Comparison of ENCODE assay signal across 22 cellular contexts in the genomic region with DNA sequence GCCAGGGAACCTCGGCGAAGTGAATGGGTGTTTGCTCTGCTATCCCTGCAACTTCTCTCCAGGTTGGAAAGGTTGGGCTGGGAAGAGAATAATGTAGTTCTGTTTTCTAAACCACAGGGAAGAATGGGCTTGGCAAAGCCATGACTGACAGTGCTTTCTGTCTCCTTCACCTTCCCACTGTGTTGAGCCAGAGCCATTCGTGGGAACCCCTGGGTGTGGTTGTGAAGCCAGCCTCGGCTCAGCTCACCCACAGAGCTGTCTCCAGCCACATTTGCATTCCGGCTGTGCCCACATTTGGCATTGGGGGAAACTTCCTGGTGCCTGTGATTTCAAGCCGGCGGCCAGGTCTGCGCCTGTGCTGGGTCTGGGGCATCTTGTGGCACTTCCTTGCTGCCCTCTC. TPM values are rescaled to one million over a fixed set of nuclear protein-coding genes. Genes with fewer than 3 reads are reported as not detected.
A peak's percentile ranks its signal among the peaks of the same experiment; 100 is the strongest.
DNase-seq lines count a peak whose midpoint lies in the region; TF ChIP-seq lines count a peak whose summit lies in the region.
"Had no signal": no experiment of that assay in that cellular context is flagged by ENCODE, and none has a peak within 500 bp of the region (broad histone marks: within the 10 kb centered on the region; RNA-seq: fewer than 3 reads in every experiment).

No MANE protein-coding gene starts in this region.

- H3K4me1 ChIP-seq in GM23248 (ENCODE audit: insufficient read depth) (no peaks in the 10 kb centered on the region), esophagus (ENCODE audit: control insufficient read depth in 2 of 2, insufficient read depth in 2 of 2, low read length in 1 of 2) (peaks cover 5 to 27% of the 10 kb centered on the region in 2 donors), A673 (ENCODE audit: insufficient read depth, low read length, poor library complexity, severe bottlenecking) (no peaks in the 10 kb centered on the region)
- H3K4me1 ChIP-seq: psoas muscle had no signal

- H3K27me3 ChIP-seq in GM23248 (replicated peaks; ENCODE audit: insufficient read depth) (no peaks in the 10 kb centered on the region), esophagus (ENCODE audit: control insufficient read depth in 1 of 2, insufficient read depth in 2 of 2, low read length in 2 of 2) (no peaks in the 10 kb centered on the region), A673 (replicated peaks; ENCODE audit: insufficient read depth, low read depth, low read length, poor library complexity) (no peaks in the 10 kb centered on the region)

- no peaks in the 10 kb centered on the region for H3K79me2 ChIP-seq in GM23248 (ENCODE audit: insufficient read depth)

- H3K27ac ChIP-seq in GM23248 (no peak overlapping the region), RWPE1 (peak overlapping the region; percentile 99), esophagus (ENCODE audit: low read depth in 2 of 2, low read length in 1 of 2) (peak overlapping the region; percentile 13 to 63), A673 (ENCODE audit: low read depth, low read length, poor library complexity, severe bottlenecking) (no peak overlapping the region)
- H3K27ac ChIP-seq: psoas muscle had no signal

- no TSS peak for BruUV-seq in A673 (replicated peaks; lab: Mats Ljungman, UMichigan)

- H3K4me2 ChIP-seq in GM23248 (ENCODE audit: unreplicated experiment): no peak overlapping the region

- no peaks in the 10 kb centered on the region for H3F3A ChIP-seq in GM23248 (ENCODE audit: insufficient read depth)

- no peaks in the 10 kb centered on the region for H3K9me3 ChIP-seq in GM23248 (ENCODE audit: low read depth)
- no peaks in the 10 kb centered on the region for H3K9me3 ChIP-seq in esophagus (ENCODE audit: control insufficient read depth in 2 of 2, insufficient read depth in 1 of 2, low read depth in 1 of 2, low read length in 1 of 2)
- H3K9me3 ChIP-seq in A673 (ENCODE audit: low read depth, low read length, poor library complexity, severe bottlenecking): no peaks in the 10 kb centered on the region
- H3K9me3 ChIP-seq: psoas muscle had no signal

- POLR2A ChIA-PET in RWPE1 (lab: Yijun Ruan, JAX; ENCODE audit: low non-redundant PET): no interaction called here
- POLR2A ChIA-PET in A673 (lab: Charles Lee; ENCODE audit: low non-redundant PET): no interaction called here
- POLR2A ChIA-PET in HEK293T (lab: Yijun Ruan, JAX): no interaction called here

- H3K9me2 ChIP-seq in GM23248 (ENCODE audit: insufficient read depth): no peaks in the 10 kb centered on the region

- WGBS in GM23248 (ENCODE audit: low coverage in 1 of 2, low lambda C conversion rate in 2 of 2, missing lambda C conversion rate in 2 of 2), 2 experiments: 65 to 75% methylated on average over 8 of the region's 8 CpGs
- 48 to 54% methylated on average over 8 of the region's 8 CpGs for WGBS in esophagus, 2 donors

- no peak overlapping the region for H2AFZ ChIP-seq in GM23248

- no peaks in the 10 kb centered on the region for H4K20me1 ChIP-seq in GM23248 (ENCODE audit: insufficient read depth)

- TF ChIP-seq CTCF in RWPE1 (conservative IDR thresholded peaks at IDR 0.05; ENCODE audit: low read depth) (no peak), A673 (conservative IDR thresholded peaks at IDR 0.05; ENCODE audit: low read depth, low read length) (no peak)

- DNase-seq in GM23248 (peak; percentile 44), RWPE1 (ENCODE audit: low spot score) (no peak), posterior cingulate gyrus (peak in 6 of 10 donors; percentile 43 to 93 (median 76)), A673 (ENCODE audit: low spot score) (no peak), MV-4-11 (lab: John Stamatoyannopoulos, UW) (no peak), HEK293T (ENCODE audit: extremely low spot score) (no peak), NCI-H226 (no peak)
- DNase-seq: activated CD4-positive, CD25-positive, alpha-beta regulatory T cell treated with anti-CD3 and anti-CD28 coated beads, Interleukin-2, amount 50 U/mL, for 72 hours; activated CD8-positive, alpha-beta T cell treated with anti-CD3 and anti-CD28 coated beads for 36 hours; activated effector memory CD4-positive, alpha-beta T cell treated with anti-CD3 and anti-CD28 coated beads, Interleukin-2, amount 50 U/mL, for 16 hours; activated T-cell treated with anti-CD3 and anti-CD28 coated beads for 4 hours; effector memory CD4-positive, alpha-beta T cell; GF-D8; GOT3; islet precursor cell; NCI-H1092 treated with DMSO at 0.1 percent for 48 hours; NCI-H1930; NCI-H748 treated with DMSO at 0.1 percent for 48 hours; psoas muscle; Right ventricle myocardium superior; trophoblast cell had no signal

- CTCF ChIA-PET in RWPE1 (lab: Yijun Ruan, JAX): interaction anchor here (1.2 kb wide), 1 partner anchor 10 kb away, joined by 4 read pairs; no protein-coding TSS in a partner anchor
- CTCF ChIA-PET in A673 (lab: Charles Lee): interaction anchor here (0.9 kb wide), 1 partner anchor 27 kb away, joined by 5 read pairs; no protein-coding TSS in a partner anchor
- CTCF ChIA-PET in HEK293T (lab: Yijun Ruan, JAX): no interaction called here

- in situ Hi-C loops in GM23248 (cut with MboI): no loop called here

- H3K36me3 ChIP-seq in GM23248 (ENCODE audit: low read depth): no peaks in the 10 kb centered on the region
- H3K36me3 ChIP-seq in esophagus (ENCODE audit: control insufficient read depth in 2 of 2, insufficient read depth in 2 of 2, low read length in 1 of 2): peaks cover 0 to 57% of the 10 kb centered on the region in 2 donors
- no peaks in the 10 kb centered on the region for H3K36me3 ChIP-seq in A673 (ENCODE audit: insufficient read depth, low read length, poor library complexity, severe bottlenecking)

- intact Hi-C loops in posterior cingulate gyrus (cut with DNase I): no loop called here
- intact Hi-C loops in A673 (cut with micrococcal nuclease; ENCODE audit: unreplicated experiment): no loop called here

- H3K4me3 ChIP-seq in GM23248 (no peak overlapping the region), esophagus (ENCODE audit: low read depth in 1 of 2, low read length in 2 of 2) (no peak overlapping the region), A673 (ENCODE audit: low read depth, low read length, poor library complexity, severe bottlenecking) (no peak overlapping the region)
- H3K4me3 ChIP-seq: psoas muscle had no signal

- H3K9ac ChIP-seq in GM23248: no peak overlapping the region

TF ChIP-seq in HEK293T, 16 proteins besides CTCF, POLR2A, EP300 and RAD21:
- TF ChIP-seq CTBP1 (IDR thresholded peaks at IDR 0.05; ENCODE audit: borderline replicate concordance) (no peak), SUZ12 (IDR thresholded peaks at IDR 0.05) (no peak), TARDBP (IDR thresholded peaks at IDR 0.05) (no peak), NFRKB (IDR thresholded peaks at IDR 0.05) (no peak), FOXA1 (IDR thresholded peaks at IDR 0.05) (no peak), HDGF (IDR thresholded peaks at IDR 0.05; ENCODE audit: borderline replicate concordance) (no peak), SP1 (IDR thresholded peaks at IDR 0.05) (no peak), BHLHE40 (IDR thresholded peaks at IDR 0.05; ENCODE audit: borderline replicate concordance) (no peak), L3MBTL2 (conservative IDR thresholded peaks at IDR 0.05) (no peak), FOXM1 (IDR thresholded peaks at IDR 0.05; ENCODE audit: borderline replicate concordance) (no peak), LEF1 (IDR thresholded peaks at IDR 0.05; ENCODE audit: borderline replicate concordance) (no peak), FOXK2 (IDR thresholded peaks at IDR 0.05) (no peak), ELF4 (IDR thresholded peaks at IDR 0.05) (no peak), ARNT (IDR thresholded peaks at IDR 0.05) (no peak), ZNF384 (IDR thresholded peaks at IDR 0.05) (no peak)
- TF ChIP-seq, protein P1, sequence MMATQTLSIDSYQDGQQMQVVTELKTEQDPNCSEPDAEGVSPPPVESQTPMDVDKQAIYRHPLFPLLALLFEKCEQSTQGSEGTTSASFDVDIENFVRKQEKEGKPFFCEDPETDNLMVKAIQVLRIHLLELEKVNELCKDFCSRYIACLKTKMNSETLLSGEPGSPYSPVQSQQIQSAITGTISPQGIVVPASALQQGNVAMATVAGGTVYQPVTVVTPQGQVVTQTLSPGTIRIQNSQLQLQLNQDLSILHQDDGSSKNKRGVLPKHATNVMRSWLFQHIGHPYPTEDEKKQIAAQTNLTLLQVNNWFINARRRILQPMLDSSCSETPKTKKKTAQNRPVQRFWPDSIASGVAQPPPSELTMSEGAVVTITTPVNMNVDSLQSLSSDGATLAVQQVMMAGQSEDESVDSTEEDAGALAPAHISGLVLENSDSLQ (IDR thresholded peaks at IDR 0.05): no peak

RNA-seq across cellular contexts. Expression of a gene that starts 39.9 kb away (rescaled TPM):
- 30.6 and 31.7 TPM in 2 replicates for total RNA-seq in GM23248 (2014; rRNA removed; shearing (Covaris generic))
- 28.2 and 31.5 TPM in 2 replicates for polyA plus RNA-seq in GM23248 (2016; fragmentation: Nextera tagmentation; extraction: Ambion mirVana)
- 100 to 1,000 TPM in 1 of 2 donors, 10 to 100 TPM in 1; 91.2 to 107 TPM for polyA plus RNA-seq in esophagus
- 51.6 and 54.9 TPM in 2 replicates for total RNA-seq in A673 (2021)

Comparison
In these comparisons a context has a peak if more than half of its experiments do, and no peak if none do; other contexts are left out.
1. DNase-seq: peak in GM23248 (single experiment) and posterior cingulate gyrus (6 of 10); none in RWPE1 (single experiment), A673 (single experiment), MV-4-11 (single experiment), HEK293T (single experiment) and NCI-H226 (single experiment).
2. H3K27ac ChIP-seq: peak in RWPE1 (single experiment) and esophagus (2 of 2); none in GM23248 (single experiment) and A673 (single experiment).